ENCODE assay signal across 9 cellular contexts in genomic region chr5:95863383-95863757, GRCh38. TPM values are rescaled to one million over a fixed set of nuclear protein-coding genes. Genes with fewer than 3 reads are reported as not detected.
DNase-seq lines count a peak whose midpoint lies in the region; ATAC-seq and TF ChIP-seq lines count a peak whose summit lies in the region.
"Had no signal": no experiment of that assay in that cellular context is flagged by ENCODE, and none has a peak within 500 bp of the region (broad histone marks: within the 10 kb centered on the region; RNA-seq: fewer than 3 reads in every experiment).

No MANE protein-coding gene starts in this region.

- dilution Hi-C loops in IMR-90 (cut with HindIII; ENCODE audit: low sequenced_read_pairs, unreplicated experiment) = no loop called here

- WGBS in IMR-90 (ENCODE audit: extremely low coverage in 2 of 2, insufficient read length in 1 of 2), 2 experiments = 69% methylated on average over 3 of the region's 4 CpGs; no CpG with 5 or more reads in 1 of the 2 experiments

- H3K4me2 ChIP-seq in IMR-90 (ENCODE audit: low read depth, low read length) = peak overlapping the region; percentile 69

- H3K18ac ChIP-seq in IMR-90 (ENCODE audit: low read depth, low read length) = peak overlapping the region; percentile 98

- intact Hi-C loops in IMR-90 (cut with micrococcal nuclease) (loop anchor here (5.0 kb wide), 1 partner anchor 204 kb away; no protein-coding TSS in a partner anchor), left ventricle myocardium superior (cut with micrococcal nuclease) (no loop called here)

- POLR2A ChIA-PET in IMR-90 (lab: Charles Lee; ENCODE audit: unreplicated experiment) = no interaction called here
- POLR2A ChIA-PET in activated CD4-positive, alpha-beta memory T cell treated with anti-CD3 and anti-CD28 coated beads, Interleukin-2, amount 10 ng/mL, durations not matched to agents 7 days and 5 days (lab: Charles Lee) = interaction anchor here (1.7 to 2.0 kb wide), 2 partner anchors 42 to 216 kb away, joined by 4 to 8 read pairs; partner anchors contain the start of gene RFESD

- CTCF ChIA-PET in IMR-90 (lab: Yijun Ruan, JAX) = no interaction called here
- CTCF ChIA-PET in activated CD4-positive, alpha-beta memory T cell treated with anti-CD3 and anti-CD28 coated beads, Interleukin-2, amount 10 ng/mL, durations not matched to agents 7 days and 5 days (lab: Charles Lee) = interaction anchor here (2.8 to 7.2 kb wide), 2 partner anchors 82 to 472 kb away, joined by 9 to 75 read pairs; no protein-coding TSS in a partner anchor

- H3K4me1 ChIP-seq in IMR-90 (ENCODE audit: control insufficient read depth, insufficient read depth, low read length) = peaks cover 36% of the 10 kb centered on the region

- H4K5ac ChIP-seq in IMR-90 (ENCODE audit: low read depth, low read length) = peak overlapping the region; percentile 96

- no peaks in the 10 kb centered on the region for H3K27me3 Mint-ChIP-seq in activated CD4-positive, alpha-beta memory T cell treated with anti-CD3 and anti-CD28 coated beads, Interleukin-2, amount 10 ng/mL, durations not matched to agents 7 days and 5 days
- H3K27me3 Mint-ChIP-seq in stimulated activated memory B cell treated with anti-CD40 and anti-IgM and Interleukin-4, amounts not matched to agents 10 μg/mL and 1 μg/mL and 100 μg/mL, for 72 hours = peaks cover 25% of the 10 kb centered on the region

- no peak for TF ChIP-seq RAD21 in IMR-90 (IDR thresholded peaks at IDR 0.05; ENCODE audit: low read length)

- H3K23ac ChIP-seq in IMR-90 (ENCODE audit: low read depth, low read length) = peak overlapping the region; percentile 96; the same call in 1 of the 2 replicates

- peak overlapping the region; percentile 95 for H3K4ac ChIP-seq in IMR-90 (ENCODE audit: low read depth, low read length)

- H3K27ac ChIP-seq in IMR-90 (ENCODE audit: insufficient read depth, low read length) = peak overlapping the region; percentile 94

- peak overlapping the region; percentile 97 for H4K91ac ChIP-seq in IMR-90 (ENCODE audit: insufficient read depth, low read depth, low read length)

- H3K4me3 ChIP-seq in IMR-90 (ENCODE audit: insufficient read depth, low read depth, low read length) = no peak overlapping the region

- no peaks in the 10 kb centered on the region for H3K36me3 ChIP-seq in IMR-90 (ENCODE audit: control insufficient read depth, insufficient read depth, low read length)

- H2BK15ac ChIP-seq in IMR-90 (ENCODE audit: low read depth, low read length) = peak overlapping the region; percentile 88

- in situ Hi-C loops in IMR-90 (cut with MboI; ENCODE audit: low sequenced_read_pairs) = no loop called here

- peak overlapping the region; percentile 86 for H3K27ac Mint-ChIP-seq in activated CD4-positive, alpha-beta memory T cell treated with anti-CD3 and anti-CD28 coated beads, Interleukin-2, amount 10 ng/mL, durations not matched to agents 7 days and 5 days
- peak overlapping the region; percentile 60 for H3K27ac Mint-ChIP-seq in stimulated activated memory B cell treated with anti-CD40 and anti-IgM and Interleukin-4, amounts not matched to agents 10 μg/mL and 1 μg/mL and 100 μg/mL, for 72 hours

- H3K4me3 Mint-ChIP-seq in activated CD4-positive, alpha-beta memory T cell treated with anti-CD3 and anti-CD28 coated beads, Interleukin-2, amount 10 ng/mL, durations not matched to agents 7 days and 5 days = no peak overlapping the region
- H3K4me3 Mint-ChIP-seq in stimulated activated memory B cell treated with anti-CD40 and anti-IgM and Interleukin-4, amounts not matched to agents 10 μg/mL and 1 μg/mL and 100 μg/mL, for 72 hours = no peak overlapping the region

- peak overlapping the region; percentile 7 for H2AFZ ChIP-seq in IMR-90 (replicated peaks; ENCODE audit: low read length, poor library complexity)

- H3K9me1 ChIP-seq in IMR-90 (ENCODE audit: insufficient read depth, low read length) = peaks cover 24% of the 10 kb centered on the region

- no peak for TF ChIP-seq POLR2A in IMR-90 (IDR thresholded peaks at IDR 0.05; ENCODE audit: low read depth, low read length)

- peak overlapping the region; percentile 99 for H2BK20ac ChIP-seq in IMR-90 (ENCODE audit: low read depth, low read length)

- peaks cover 4 to 48% of the 10 kb centered on the region in 2 experiments; a peak in 3 of 4 replicates for H3K79me1 ChIP-seq in IMR-90 (ENCODE audit: low read depth in 1 of 2, low read length in 2 of 2)

- peak overlapping the region; percentile 96 for H3K14ac ChIP-seq in IMR-90 (replicated peaks; ENCODE audit: low read depth, low read length)

- no peak for TF ChIP-seq CTCF in IMR-90 (conservative IDR thresholded peaks at IDR 0.05; ENCODE audit: low read depth, low read length)

- H3K9me3 Mint-ChIP-seq in activated CD4-positive, alpha-beta memory T cell treated with anti-CD3 and anti-CD28 coated beads, Interleukin-2, amount 10 ng/mL, durations not matched to agents 7 days and 5 days = no peaks in the 10 kb centered on the region
- no peaks in the 10 kb centered on the region for H3K9me3 Mint-ChIP-seq in stimulated activated memory B cell treated with anti-CD40 and anti-IgM and Interleukin-4, amounts not matched to agents 10 μg/mL and 1 μg/mL and 100 μg/mL, for 72 hours

- peak; percentile 1; the same call in 1 of the 2 replicates for ATAC-seq in IMR-90 (ENCODE audit: low read depth)
- peak; percentile 34 for ATAC-seq in left ventricle myocardium superior
- no peak for ATAC-seq in stimulated activated memory B cell treated with anti-CD40 and anti-IgM and Interleukin-4, amounts not matched to agents 10 μg/mL and 1 μg/mL and 100 μg/mL, for 72 hours
- ATAC-seq in HG03196 (IDR thresholded peaks at IDR 0.05; ENCODE audit: unreplicated experiment) = no peak
- ATAC-seq in GM19395 (IDR thresholded peaks at IDR 0.05; ENCODE audit: unreplicated experiment) = no peak

- no peaks in the 10 kb centered on the region for H3K27me3 ChIP-seq in IMR-90 (ENCODE audit: control insufficient read depth, insufficient read depth, low read length)

- no peaks in the 10 kb centered on the region for H4K20me1 ChIP-seq in IMR-90 (ENCODE audit: insufficient read depth, low read length)

- no peak overlapping the region for H2AK9ac ChIP-seq in IMR-90 (replicated peaks; ENCODE audit: low read depth, low read length, poor library complexity)

- H3K36me3 Mint-ChIP-seq in activated CD4-positive, alpha-beta memory T cell treated with anti-CD3 and anti-CD28 coated beads, Interleukin-2, amount 10 ng/mL, durations not matched to agents 7 days and 5 days (ENCODE audit: low read depth) = peaks cover 2% of the 10 kb centered on the region
- H3K36me3 Mint-ChIP-seq in stimulated activated memory B cell treated with anti-CD40 and anti-IgM and Interleukin-4, amounts not matched to agents 10 μg/mL and 1 μg/mL and 100 μg/mL, for 72 hours = no peaks in the 10 kb centered on the region

- H2AK5ac ChIP-seq in IMR-90 (ENCODE audit: low read depth, low read length) = peak overlapping the region; percentile 99

- peak overlapping the region; percentile 98 for H2BK5ac ChIP-seq in IMR-90 (ENCODE audit: low read depth, low read length, poor library complexity, severe bottlenecking)

- BruUV-seq in IMR-90 (replicated peaks; lab: Mats Ljungman, UMichigan) = no TSS peak

- peak; percentile 62 for DNase-seq in IMR-90
- DNase-seq in activated CD4-positive, alpha-beta memory T cell treated with anti-CD3 and anti-CD28 coated beads, Interleukin-2, amount 10 ng/mL, durations not matched to agents 7 days and 5 days = no peak
- no peak for DNase-seq in left ventricle myocardium superior
- no peak for DNase-seq in effector CD4-positive, alpha-beta T cell
- DNase-seq in NCI-H2227 (lab: John Stamatoyannopoulos, UW; ENCODE audit: unreplicated experiment) = no peak
- DNase-seq: cerebellar nuclear complex had no signal

- H2BK120ac ChIP-seq in IMR-90 (ENCODE audit: low read depth, low read length) = peak overlapping the region; percentile 96

- peak overlapping the region; percentile 76 to 96 for H4K8ac ChIP-seq in IMR-90 (ENCODE audit: low read depth in 2 of 2, low read length in 2 of 2)

- peak overlapping the region; percentile 67 for H3K9ac ChIP-seq in IMR-90 (ENCODE audit: low read depth, low read length)

- no peaks in the 10 kb centered on the region for H3K9me3 ChIP-seq in IMR-90 (ENCODE audit: control insufficient read depth, insufficient read depth, low read length)

- peak overlapping the region; percentile 63 for H3K56ac ChIP-seq in IMR-90 (ENCODE audit: extremely low read depth, insufficient read depth, low read length)

- peaks cover 64% of the 10 kb centered on the region for H3K4me1 Mint-ChIP-seq in activated CD4-positive, alpha-beta memory T cell treated with anti-CD3 and anti-CD28 coated beads, Interleukin-2, amount 10 ng/mL, durations not matched to agents 7 days and 5 days
- H3K4me1 Mint-ChIP-seq in stimulated activated memory B cell treated with anti-CD40 and anti-IgM and Interleukin-4, amounts not matched to agents 10 μg/mL and 1 μg/mL and 100 μg/mL, for 72 hours = peaks cover 48% of the 10 kb centered on the region

TF ChIP-seq in IMR-90, 13 proteins besides CTCF, POLR2A, EP300 and RAD21:
- TF ChIP-seq NFE2L2 (IDR thresholded peaks at IDR 0.05; ENCODE audit: low read depth, low read length) (no peak), CEBPB (IDR thresholded peaks at IDR 0.05; ENCODE audit: low read depth, low read length) (peak; percentile 75)
TF ChIP-seq in IMR-90: peak in this region for 1.

RNA-seq across cellular contexts. Expression of gene GLRX, which starts 40.8 kb away (rescaled TPM):
- total RNA-seq in IMR-90 (2012; rRNA removed) (142 and 145 TPM in 2 replicates), left ventricle myocardium superior (106 TPM)
- 193 and 277 TPM in 2 replicates for polyA plus RNA-seq in IMR-90 (2012; rRNA removed)
- 266 and 276 TPM in 2 replicates for polyA plus RNA-seq in IMR-90 (2012; cell fraction: cytosol; rRNA removed)
- polyA plus RNA-seq in IMR-90 (2012; cell fraction: nucleus; rRNA removed; ENCODE audit: low replicate concordance) = 92.8 and 245 TPM in 2 replicates
- total RNA-seq in activated CD4-positive, alpha-beta memory T cell treated with anti-CD3 and anti-CD28 coated beads, Interleukin-2, amount 10 ng/mL, durations not matched to agents 7 days and 5 days = 10 to 100 TPM; 71.6 to 72.5 TPM

Comparison
In these comparisons a context has a peak if more than half of its experiments do, and no peak if none do; other contexts are left out.
1. ATAC-seq: peak in IMR-90 (single experiment) and left ventricle myocardium superior (single experiment); none in stimulated activated memory B cell treated with anti-CD40 and anti-IgM and Interleukin-4, amounts not matched to agents 10 μg/mL and 1 μg/mL and 100 μg/mL, for 72 hours (single experiment), HG03196 (single experiment) and GM19395 (single experiment).